In genomic region chr1:51581286-51581685, GRCh38 we compare ENCODE assay signal across 1 cellular context.
TF ChIP-seq lines count a peak whose summit lies in the region.

No MANE protein-coding gene starts in this region.

TF ChIP-seq in HepG2, 621 proteins besides CTCF, POLR2A, EP300 and RAD21 (continued from another document):
- TF ChIP-seq TRIM22 (IDR thresholded peaks at IDR 0.05) (no peak), ZBTB38 (CRISPR knock-in tag; IDR thresholded peaks at IDR 0.05) (no peak)
TF ChIP-seq in HepG2: peak in this region for 3.
